In the genomic region with DNA sequence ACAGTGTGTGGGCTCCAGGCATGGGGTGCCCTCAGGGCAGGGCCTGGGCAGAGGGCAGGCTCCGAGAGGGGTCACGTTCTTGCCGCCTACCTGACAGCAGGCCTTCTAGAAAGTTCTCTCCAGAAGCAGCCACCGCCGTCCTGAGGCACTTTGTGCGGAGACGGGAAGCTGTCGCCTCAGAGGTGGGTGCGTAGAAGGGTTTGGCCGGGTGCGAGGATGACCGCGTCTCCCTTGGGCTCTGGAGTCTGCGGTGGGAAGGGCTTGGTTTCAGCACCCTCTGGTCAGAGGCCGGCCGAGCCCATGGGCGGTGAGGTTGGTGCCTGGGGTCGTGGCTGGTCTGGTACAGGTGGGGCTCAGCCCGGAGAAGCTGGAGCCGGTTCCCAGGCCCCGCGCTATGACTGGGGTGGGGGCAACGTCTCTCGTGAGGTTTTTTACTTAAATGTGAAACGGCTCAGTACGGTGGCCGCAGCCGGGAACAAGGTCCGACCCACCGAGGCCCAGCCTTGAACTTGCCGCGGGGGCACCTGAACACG, we compare ENCODE assay signal across 19 cellular contexts. TPM values are rescaled to one million over a fixed set of nuclear protein-coding genes. Genes with fewer than 3 reads are reported as not detected.
DNase-seq lines count a peak whose midpoint lies in the region; ATAC-seq and TF ChIP-seq lines count a peak whose summit lies in the region.
"Had no signal": no experiment of that assay in that cellular context is flagged by ENCODE, and none has a peak within 500 bp of the region (broad histone marks: within the 10 kb centered on the region; RNA-seq: fewer than 3 reads in every experiment).

No MANE protein-coding gene starts in this region.

- peak overlapping the region; percentile 52 for H3K4me3 ChIP-seq in hepatocyte

- peak overlapping the region; percentile 98 for H3K27ac ChIP-seq in hepatocyte

- no peaks in the 10 kb centered on the region for H3K9me2 ChIP-seq in hepatocyte (replicated peaks; ENCODE audit: insufficient read depth)

- no peak for ATAC-seq in naive thymus-derived CD8-positive, alpha-beta T cell
- ATAC-seq in left cardiac atrium = no peak
- no peak for ATAC-seq in HG03521 (IDR thresholded peaks at IDR 0.05; ENCODE audit: unreplicated experiment)
- ATAC-seq: SK-N-SH treated with all-trans-retinoic acid at 6 μM for 48 hours had no signal

- H4K20me1 ChIP-seq in hepatocyte (ENCODE audit: insufficient read depth, poor library complexity, severe bottlenecking) = peaks cover 35% of the 10 kb centered on the region

- TF ChIP-seq CTCF in hepatocyte (IDR thresholded peaks at IDR 0.05; ENCODE audit: poor library complexity) = no peak
- TF ChIP-seq CTCF in nephron progenitor cell (IDR thresholded peaks at IDR 0.05) = no peak

- H3K4me2 ChIP-seq in hepatocyte = peak overlapping the region; percentile 87

- no peaks in the 10 kb centered on the region for H3K9me3 ChIP-seq in hepatocyte (ENCODE audit: low read depth)

- peak; percentile 80 for DNase-seq in NCI-H510A (lab: John Stamatoyannopoulos, UW)
- DNase-seq in NCI-H510A treated with DMSO at 0.1 percent for 48 hours (lab: John Stamatoyannopoulos, UW) = no peak
- DNase-seq in hepatocyte (ENCODE audit: low spot score) = no peak
- DNase-seq in nephron progenitor cell = no peak
- no peak for DNase-seq in naive thymus-derived CD8-positive, alpha-beta T cell
- no peak for DNase-seq in left cardiac atrium
- no peak for DNase-seq in effector CD4-positive, alpha-beta T cell
- DNase-seq: GF-D8; hippocampal formation; IMR-90; NCI-H1092 treated with DMSO at 0.1 percent for 48 hours; NCI-H2227 treated with DMSO at 0.1 percent for 48 hours; stimulated activated CD4-positive, alpha-beta T cell treated with anti-CD3 and anti-CD28 coated beads, Interleukin-2, amount 100 ng/mL, for 24 hours had no signal

- peaks cover 53% of the 10 kb centered on the region for H3K79me2 ChIP-seq in hepatocyte

- H3K36me3 Mint-ChIP-seq in nephron progenitor cell (ENCODE audit: low read depth) = no peaks in the 10 kb centered on the region
- H3K36me3 Mint-ChIP-seq in naive thymus-derived CD8-positive, alpha-beta T cell = no peaks in the 10 kb centered on the region
- H3K36me3 Mint-ChIP-seq: activated naive CD8-positive, alpha-beta T cell; memory B cell had no signal

- H3K27ac Mint-ChIP-seq in nephron progenitor cell = no peak overlapping the region
- peak overlapping the region in 1 of 10 donors; percentile 22 for H3K27ac Mint-ChIP-seq in naive thymus-derived CD8-positive, alpha-beta T cell
- H3K27ac Mint-ChIP-seq: activated naive CD8-positive, alpha-beta T cell; memory B cell had no signal

- H2AFZ ChIP-seq in hepatocyte = no peak overlapping the region

- no peaks in the 10 kb centered on the region for H3K36me3 ChIP-seq in hepatocyte (replicated peaks; ENCODE audit: insufficient read depth, low read depth)

- peak overlapping the region; percentile 58 for H3K4me3 Mint-ChIP-seq in nephron progenitor cell
- H3K4me3 Mint-ChIP-seq in naive thymus-derived CD8-positive, alpha-beta T cell = no peak overlapping the region
- H3K4me3 Mint-ChIP-seq: activated naive CD8-positive, alpha-beta T cell; memory B cell had no signal

- peaks cover 12% of the 10 kb centered on the region for H3K4me1 ChIP-seq in hepatocyte (ENCODE audit: insufficient read depth)

- intact Hi-C loops in left cardiac atrium (cut with DNase I) = no loop called here

- no peaks in the 10 kb centered on the region for H3K27me3 ChIP-seq in hepatocyte

- H3K27me3 Mint-ChIP-seq in nephron progenitor cell (ENCODE audit: low read depth, poor library complexity) = peaks cover 10% of the 10 kb centered on the region
- no peaks in the 10 kb centered on the region for H3K27me3 Mint-ChIP-seq in naive thymus-derived CD8-positive, alpha-beta T cell
- H3K27me3 Mint-ChIP-seq: activated naive CD8-positive, alpha-beta T cell had no signal

- no peaks in the 10 kb centered on the region for H3K9me3 Mint-ChIP-seq in nephron progenitor cell
- no peaks in the 10 kb centered on the region for H3K9me3 Mint-ChIP-seq in naive thymus-derived CD8-positive, alpha-beta T cell
- H3K9me3 Mint-ChIP-seq: memory B cell had no signal

- POLR2A ChIA-PET in naive thymus-derived CD8-positive, alpha-beta T cell (lab: Charles Lee) = no interaction called here

- 72% methylated on average over 33 of the region's 33 CpGs for WGBS in hepatocyte (ENCODE audit: low lambda C conversion rate, missing lambda C conversion rate)

- H3K4me1 Mint-ChIP-seq in nephron progenitor cell = peaks cover 23% of the 10 kb centered on the region
- peaks cover 0 to 5% (median 3%) of the 10 kb centered on the region in 4 donors for H3K4me1 Mint-ChIP-seq in naive thymus-derived CD8-positive, alpha-beta T cell

RNA-seq across cellular contexts. Expression of a gene that starts 10.1 kb away (rescaled TPM):
- total RNA-seq in hepatocyte = not detected in 2 replicates
- polyA plus RNA-seq in hepatocyte = 0.38 and 0.69 TPM in 2 replicates
- total RNA-seq in naive thymus-derived CD8-positive, alpha-beta T cell = not detected
- polyA plus RNA-seq in naive thymus-derived CD8-positive, alpha-beta T cell = not detected
- not detected for total RNA-seq in left cardiac atrium
- total RNA-seq: A172, IMR-90 had no signal
- polyA plus RNA-seq: IMR-90 had no signal

RNA-seq across cellular contexts. Expression of a gene that starts 42.8 kb away (rescaled TPM):
- total RNA-seq in hepatocyte (not detected in 2 replicates), left cardiac atrium (under 1 TPM in 1 of 2 donors, not detected in 1; 0.44 TPM)
- 0.86 and 1.3 TPM in 2 replicates for polyA plus RNA-seq in hepatocyte
- 1 to 10 TPM; 1.5 to 1.6 TPM for total RNA-seq in naive thymus-derived CD8-positive, alpha-beta T cell
- polyA plus RNA-seq in naive thymus-derived CD8-positive, alpha-beta T cell = 1 to 10 TPM in 1 of 3 donors, not detected in 2; 2.3 TPM
- total RNA-seq: A172 had no signal

RNA-seq across cellular contexts. Expression of a gene that starts 47.7 kb away (rescaled TPM):
- total RNA-seq in hepatocyte (7.1 and 9.2 TPM in 2 replicates), left cardiac atrium (1 to 10 TPM; 5.3 to 6.1 TPM)
- 21.7 and 25.1 TPM in 2 replicates for polyA plus RNA-seq in hepatocyte
- total RNA-seq in naive thymus-derived CD8-positive, alpha-beta T cell = 10 to 100 TPM; 24.9 to 26.5 TPM
- 10 to 100 TPM in 1 of 3 donors, 1 to 10 TPM in 2; 3.2 to 10.7 (median 6.2) TPM for polyA plus RNA-seq in naive thymus-derived CD8-positive, alpha-beta T cell

RNA-seq across cellular contexts. Expression of a gene that starts 50.3 kb away (rescaled TPM):
- total RNA-seq in hepatocyte (0.28 TPM in 1 of 2 replicates, not detected in the other), left cardiac atrium (1 to 10 TPM; 1.2 to 1.6 TPM)
- 0.34 TPM in 1 of 2 replicates, not detected in the other for polyA plus RNA-seq in hepatocyte
- total RNA-seq in naive thymus-derived CD8-positive, alpha-beta T cell = under 1 TPM; 0.44 to 0.73 TPM
- under 1 TPM; 0.30 to 0.62 (median 0.30) TPM for polyA plus RNA-seq in naive thymus-derived CD8-positive, alpha-beta T cell
- total RNA-seq: A172, IMR-90, renal cortical epithelial cell had no signal
